ENCODE assay signal across 17 cellular contexts in the genomic region with DNA sequence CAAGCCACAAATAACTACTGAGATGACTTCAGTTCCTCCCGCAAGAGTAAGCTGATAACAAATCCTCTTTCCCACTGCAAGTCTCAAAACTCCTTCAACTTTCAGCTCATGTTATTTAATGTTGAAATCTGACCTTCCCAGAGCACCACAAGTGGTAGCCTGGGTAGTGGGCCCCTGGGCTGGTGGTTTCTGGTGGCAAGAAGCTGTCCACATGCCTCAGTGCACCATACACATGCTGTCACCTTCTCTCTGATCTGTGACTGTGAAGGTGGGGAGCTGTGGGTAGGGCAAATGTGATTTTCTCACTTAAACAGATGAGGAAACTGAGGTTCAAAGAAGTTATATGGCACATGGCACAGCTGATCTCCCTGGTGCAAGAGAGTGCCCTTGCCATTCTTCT.
DNase-seq lines count a peak whose midpoint lies in the region; ATAC-seq, FAIRE-seq and TF ChIP-seq lines count a peak whose summit lies in the region.
"Had no signal": no experiment of that assay in that cellular context is flagged by ENCODE, and none has a peak within 500 bp of the region (broad histone marks: within the 10 kb centered on the region; RNA-seq: fewer than 3 reads in every experiment).

No MANE protein-coding gene starts in this region.

- ATAC-seq in activated CD4-positive, alpha-beta T cell treated with anti-CD3 and anti-CD28 coated beads for 36 hours: peak; percentile 23
- ATAC-seq in HepG2 (no peak), right lobe of liver (no peak)

- DNase-seq in activated CD4-positive, alpha-beta T cell treated with anti-CD3 and anti-CD28 coated beads for 36 hours: no peak
- no peak for DNase-seq in activated CD4-positive, alpha-beta T cell treated with anti-CD3 and anti-CD28 coated beads for 1 hour
- DNase-seq in HepG2 (ENCODE audit: low spot score) (no peak), right lobe of liver (no peak), myocyte (ENCODE audit: low read depth) (peak; percentile 28), AG20443 (ENCODE audit: low spot score) (no peak)
- DNase-seq in activated naive CD4-positive, alpha-beta T cell treated with Interleukin-2 at 50 U/mL for 16 hours: no peak
- DNase-seq: C1 segment of cervical spinal cord; Calu3; CD4-positive, alpha-beta T cell; DMS 273 treated with DMSO at 0.1 percent for 48 hours; GM23248 had no signal

- no peak overlapping the region for H3K4me3 Mint-ChIP-seq in activated CD4-positive, alpha-beta T cell treated with anti-CD3 and anti-CD28 coated beads for 36 hours
- H3K4me3 Mint-ChIP-seq: B cell; CD4-positive, alpha-beta T cell had no signal

- H2AFZ ChIP-seq in HepG2 (ENCODE audit: low read length): no peak overlapping the region
- H2AFZ ChIP-seq: GM23248 had no signal

- in situ Hi-C loops in HepG2 (cut with HindIII; ENCODE audit: extremely low pct_ligation_motif_present, low pct_unique_long_range_greater_than_20kb): no loop called here

- no peaks in the 10 kb centered on the region for H3K9me3 Mint-ChIP-seq in activated CD4-positive, alpha-beta T cell treated with anti-CD3 and anti-CD28 coated beads for 36 hours (ENCODE audit: low read depth)
- H3K9me3 Mint-ChIP-seq: CD4-positive, alpha-beta T cell had no signal

- H3K9me3 ChIP-seq in HepG2 (ENCODE audit: low read length) (no peaks in the 10 kb centered on the region), right lobe of liver (no peaks in the 10 kb centered on the region)

- no peaks in the 10 kb centered on the region for H3K27me3 Mint-ChIP-seq in activated CD4-positive, alpha-beta T cell treated with anti-CD3 and anti-CD28 coated beads for 36 hours
- H3K27me3 Mint-ChIP-seq: B cell; CD4-positive, alpha-beta T cell had no signal

- H3K4me1 ChIP-seq in HepG2 (ENCODE audit: insufficient read depth, low read length): no peaks in the 10 kb centered on the region; the same call in 1 of the 2 replicates
- H3K4me1 ChIP-seq in right lobe of liver: no peaks in the 10 kb centered on the region

- intact Hi-C loops in activated CD4-positive, alpha-beta T cell treated with anti-CD3 and anti-CD28 coated beads for 36 hours (cut with DNase I, micrococcal nuclease): no loop called here
- intact Hi-C loops in HepG2 (cut with micrococcal nuclease; ENCODE audit: unreplicated experiment): loop anchor here (5.0 kb wide), 1 partner anchor 59 kb away; no protein-coding TSS in a partner anchor
- intact Hi-C loops in right lobe of liver (cut with DNase I): no loop called here

- BruUV-seq in HepG2 (replicated peaks; lab: Mats Ljungman, UMichigan): no TSS peak

- H3K27ac Mint-ChIP-seq in activated CD4-positive, alpha-beta T cell treated with anti-CD3 and anti-CD28 coated beads for 36 hours: no peak overlapping the region
- H3K27ac Mint-ChIP-seq: B cell; CD4-positive, alpha-beta T cell had no signal

- no peak overlapping the region for H3K4me2 ChIP-seq in HepG2 (ENCODE audit: low read depth, low read length)

- no peak overlapping the region for H3K9ac ChIP-seq in HepG2 (ENCODE audit: insufficient read depth, low read depth, low read length)
- H3K9ac ChIP-seq: GM23248 had no signal

- WGBS in HepG2 (ENCODE audit: low lambda C conversion rate): 97% methylated on average over 1 of the region's 1 CpG
- WGBS in right lobe of liver (ENCODE audit: insufficient coverage, low coverage, low lambda C conversion rate, missing lambda C conversion rate): 90% methylated on average over 1 of the region's 1 CpG

- TF ChIP-seq CTCF in HepG2 (CRISPR knock-in tag; IDR thresholded peaks at IDR 0.05) (no peak), right lobe of liver (IDR thresholded peaks at IDR 0.05) (no peak)

- CTCF ChIA-PET in activated CD4-positive, alpha-beta T cell treated with anti-CD3 and anti-CD28 coated beads for 36 hours (lab: Charles Lee): interaction anchor here (0.7 to 3.2 kb wide), 2 partner anchors 12 to 934 kb away, joined by 3 to 12 read pairs; no protein-coding TSS in a partner anchor
- CTCF ChIA-PET in HepG2 (lab: Yijun Ruan, JAX; ENCODE audit: low intra/inter-chr PET ratio, low total read pairs): no interaction called here

- TF ChIP-seq EP300 in HepG2 (IDR thresholded peaks at IDR 0.05; ENCODE audit: low read depth in 2 of 2, low read length in 2 of 2) (no peak), HepG2 (CRISPR knock-in tag; IDR thresholded peaks at IDR 0.05; ENCODE audit: borderline replicate concordance) (no peak)

- H3K79me2 ChIP-seq in HepG2 (ENCODE audit: insufficient read depth, low read length): no peaks in the 10 kb centered on the region

- H3K36me3 ChIP-seq in HepG2 (replicated peaks in 1 of 2; ENCODE audit: control insufficient read depth in 1 of 2, insufficient read depth in 2 of 2, low read length in 2 of 2) (no peaks in the 10 kb centered on the region), right lobe of liver (no peaks in the 10 kb centered on the region)

- TF ChIP-seq POLR2A in HepG2 (IDR thresholded peaks at IDR 0.05; ENCODE audit: insufficient read depth in 1 of 2, low read depth in 2 of 2, low read length in 2 of 2): no peak
- TF ChIP-seq POLR2A in right lobe of liver (IDR thresholded peaks at IDR 0.05): no peak

- H3K27me3 ChIP-seq in HepG2 (ENCODE audit: control insufficient read depth in 1 of 2, insufficient read depth in 2 of 2, low read length in 2 of 2) (no peaks in the 10 kb centered on the region), right lobe of liver (no peaks in the 10 kb centered on the region)

- H3K4me3 ChIP-seq in HepG2 (replicated peaks in 1 of 3; ENCODE audit: insufficient read depth in 1 of 3, low read depth in 2 of 3, low read length in 3 of 3) (no peak overlapping the region), right lobe of liver (no peak overlapping the region)
- H3K4me3 ChIP-seq: GM23248 had no signal

- no peak for TF ChIP-seq RAD21 in HepG2 (CRISPR knock-in tag; IDR thresholded peaks at IDR 0.05)

- no peaks in the 10 kb centered on the region for H3K36me3 Mint-ChIP-seq in activated CD4-positive, alpha-beta T cell treated with anti-CD3 and anti-CD28 coated beads for 36 hours (ENCODE audit: low read depth)

- H3K4me1 Mint-ChIP-seq in activated CD4-positive, alpha-beta T cell treated with anti-CD3 and anti-CD28 coated beads for 36 hours: peaks cover 11% of the 10 kb centered on the region
- H3K4me1 Mint-ChIP-seq: B cell had no signal

- POLR2A ChIA-PET in activated CD4-positive, alpha-beta T cell treated with anti-CD3 and anti-CD28 coated beads for 36 hours (lab: Charles Lee): no interaction called here
- POLR2A ChIA-PET in HepG2 (lab: Yijun Ruan, JAX): no interaction called here

- FAIRE-seq in HepG2 (lab: Jason Lieb, UNC): no peak
- FAIRE-seq: GM18507, H54, HTR-8/SVneo had no signal

- no peaks in the 10 kb centered on the region for H4K20me1 ChIP-seq in HepG2 (ENCODE audit: insufficient read depth, low read length)

- no peak overlapping the region for H3K27ac ChIP-seq in HepG2 (ENCODE audit: extremely low read length, insufficient read depth, low read length)
- no peak overlapping the region for H3K27ac ChIP-seq in right lobe of liver
- H3K27ac ChIP-seq: 22Rv1, GM23248 had no signal

TF ChIP-seq in HepG2, 621 proteins besides CTCF, POLR2A, EP300 and RAD21:
- TF ChIP-seq, protein P1, sequence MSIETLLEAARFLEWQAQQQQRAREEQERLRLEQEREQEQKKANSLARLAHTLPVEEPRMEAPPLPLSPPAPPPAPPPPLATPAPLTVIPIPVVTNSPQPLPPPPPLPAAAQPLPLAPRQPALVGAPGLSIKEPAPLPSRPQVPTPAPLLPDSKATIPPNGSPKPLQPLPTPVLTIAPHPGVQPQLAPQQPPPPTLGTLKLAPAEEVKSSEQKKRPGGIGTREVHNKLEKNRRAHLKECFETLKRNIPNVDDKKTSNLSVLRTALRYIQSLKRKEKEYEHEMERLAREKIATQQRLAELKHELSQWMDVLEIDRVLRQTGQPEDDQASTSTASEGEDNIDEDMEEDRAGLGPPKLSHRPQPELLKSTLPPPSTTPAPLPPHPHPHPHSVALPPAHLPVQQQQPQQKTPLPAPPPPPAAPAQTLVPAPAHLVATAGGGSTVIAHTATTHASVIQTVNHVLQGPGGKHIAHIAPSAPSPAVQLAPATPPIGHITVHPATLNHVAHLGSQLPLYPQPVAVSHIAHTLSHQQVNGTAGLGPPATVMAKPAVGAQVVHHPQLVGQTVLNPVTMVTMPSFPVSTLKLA (IDR thresholded peaks at IDR 0.05): peak; percentile 61
- TF ChIP-seq, protein P2, sequence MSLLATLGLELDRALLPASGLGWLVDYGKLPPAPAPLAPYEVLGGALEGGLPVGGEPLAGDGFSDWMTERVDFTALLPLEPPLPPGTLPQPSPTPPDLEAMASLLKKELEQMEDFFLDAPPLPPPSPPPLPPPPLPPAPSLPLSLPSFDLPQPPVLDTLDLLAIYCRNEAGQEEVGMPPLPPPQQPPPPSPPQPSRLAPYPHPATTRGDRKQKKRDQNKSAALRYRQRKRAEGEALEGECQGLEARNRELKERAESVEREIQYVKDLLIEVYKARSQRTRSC (CRISPR knock-in tag; IDR thresholded peaks at IDR 0.05; ENCODE audit: low read depth): no peak
TF ChIP-seq in HepG2: peak in this region for 1.
